ENCODE assay signal across 1 cellular context in genomic region chr2:137925599-137925998, GRCh38.
TF ChIP-seq lines count a peak whose summit lies in the region.

No MANE protein-coding gene starts in this region.

TF ChIP-seq in A549, 52 proteins besides CTCF, POLR2A, EP300 and RAD21 (continued from another document):
- no peak for TF ChIP-seq HOXA7 (CRISPR knock-in tag; IDR thresholded peaks at IDR 0.05)
